In genomic region chr6:23154159-23154558, GRCh38 we compare ENCODE assay signal across 21 cellular contexts.
"Had no signal": no experiment of that assay in that cellular context is flagged by ENCODE, and none has a peak within 500 bp of the region (broad histone marks: within the 10 kb centered on the region; RNA-seq: fewer than 3 reads in every experiment).

No MANE protein-coding gene starts in this region.

- H3K27me3 ChIP-seq: SJCRH30 had no signal

- H3K27ac ChIP-seq: RWPE1, SJCRH30 had no signal

- H3K36me3 ChIP-seq: SJCRH30 had no signal

- H3K4me3 ChIP-seq: SJCRH30 had no signal

- H3K4me1 ChIP-seq: SJCRH30 had no signal

- DNase-seq: IMR-90, Kasumi-1, KG1, MV-4-11, NCI-H1048, NCI-H1436, NCI-H1694 treated with DMSO at 0.1 percent for 48 hours, NCI-H1930, NCI-H2171 treated with DMSO at 0.1 percent for 48 hours, NCI-H345, NCI-H446 treated with DMSO at 0.1 percent for 48 hours, NCI-H524 treated with DMSO at 0.1 percent for 48 hours, NCI-H69, NCI-H774, SHP77 treated with DMSO at 0.1 percent for 48 hours, SJCRH30, T-helper 1 cell, T-helper 17 cell had no signal

- ATAC-seq: HepG2, SK-N-SH treated with all-trans-retinoic acid at 6 μM for 48 hours, T-helper 17 cell had no signal

- H3K9me3 ChIP-seq: SJCRH30 had no signal
